ENCODE assay signal across 8 cellular contexts in the genomic region with DNA sequence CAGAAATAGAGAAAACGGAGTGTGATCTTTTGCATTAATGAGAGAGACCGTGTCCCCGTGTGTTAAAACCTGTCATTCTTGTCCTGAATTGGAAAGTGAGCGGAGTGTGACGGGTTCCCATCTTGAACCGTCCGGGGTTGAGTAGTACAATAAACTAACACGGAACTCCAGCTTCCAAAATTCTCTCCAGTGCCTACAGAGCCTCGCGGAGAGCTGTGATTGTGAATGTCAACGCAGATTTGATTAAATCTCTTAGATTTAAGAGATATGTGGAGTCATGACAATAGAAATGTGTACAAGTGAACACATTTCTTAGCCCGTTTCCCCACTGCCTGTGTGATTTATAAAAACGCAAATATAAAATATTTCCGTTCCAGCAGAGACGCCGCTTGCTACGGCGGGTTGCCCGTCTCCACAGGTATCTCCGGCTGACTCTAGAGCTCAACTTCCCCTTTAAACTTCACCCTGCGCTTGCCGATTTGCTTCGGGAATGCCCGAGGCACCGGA. TPM values are rescaled to one million over a fixed set of nuclear protein-coding genes. Genes with fewer than 3 reads are reported as not detected.
A peak's percentile ranks its signal among the peaks of the same experiment; 100 is the strongest.
DNase-seq lines count a peak whose midpoint lies in the region; ATAC-seq and TF ChIP-seq lines count a peak whose summit lies in the region.

No MANE protein-coding gene starts in this region.

- peak overlapping the region; percentile 85 for H3K9ac ChIP-seq in NT2/D1 (ENCODE audit: insufficient read length, low read depth)

- H3K4me3 ChIP-seq in NT2/D1 (ENCODE audit: insufficient read length, low read depth) (peak overlapping the region; percentile 94), right atrium auricular region (peak overlapping the region; percentile 72 to 83)

- peak overlapping the region; percentile 90 to 95 for H3K27ac ChIP-seq in right atrium auricular region

- no peak for TF ChIP-seq CTCF in right atrium auricular region (IDR thresholded peaks at IDR 0.05)

- no peaks in the 10 kb centered on the region for H3K27me3 ChIP-seq in NT2/D1 (ENCODE audit: insufficient read depth, insufficient read length)
- no peaks in the 10 kb centered on the region for H3K27me3 ChIP-seq in right atrium auricular region

- H3K4me1 ChIP-seq in NT2/D1 (ENCODE audit: insufficient read depth, insufficient read length) (no peaks in the 10 kb centered on the region), right atrium auricular region (peaks cover 0 to 22% of the 10 kb centered on the region in 2 donors)

- no peaks in the 10 kb centered on the region for H3K9me3 ChIP-seq in NT2/D1 (ENCODE audit: insufficient read depth, low read length)
- H3K9me3 ChIP-seq in right atrium auricular region: no peaks in the 10 kb centered on the region

- DNase-seq in COLO668 (lab: John Stamatoyannopoulos, UW; ENCODE audit: unreplicated experiment) (peak; percentile 42), GM19238 (ENCODE audit: insufficient read length, low spot score) (peak; percentile 7), NT2/D1 (ENCODE audit: low read depth, low spot score) (no peak), amniotic epithelial cell (ENCODE audit: low read depth) (peak; percentile 31), right atrium auricular region (ENCODE audit: low spot score) (no peak), putamen (ENCODE audit: low spot score) (peak; percentile 57), NCI-H1436 treated with DMSO at 0.1 percent for 48 hours (lab: John Stamatoyannopoulos, UW) (no peak)

- H3K36me3 ChIP-seq in NT2/D1 (ENCODE audit: insufficient read depth, insufficient read length, low read length) (peaks cover 31% of the 10 kb centered on the region), right atrium auricular region (peaks cover 25% of the 10 kb centered on the region)

- peak; percentile 26 for ATAC-seq in HG03280 (IDR thresholded peaks at IDR 0.05; ENCODE audit: unreplicated experiment)

RNA-seq across cellular contexts. Expression of a gene that starts 0.5 kb away (rescaled TPM):
- 10 to 100 TPM; 40.8 to 52.1 TPM for total RNA-seq in right atrium auricular region

Comparison
In these comparisons a context has a peak if more than half of its experiments do, and no peak if none do; other contexts are left out.
1. DNase-seq: peak in COLO668 (single experiment), GM19238 (single experiment), amniotic epithelial cell (single experiment) and putamen (single experiment); none in NT2/D1 (single experiment), right atrium auricular region (single experiment) and NCI-H1436 treated with DMSO at 0.1 percent for 48 hours (single experiment).